ENCODE assay signal across 25 cellular contexts in the genomic region with DNA sequence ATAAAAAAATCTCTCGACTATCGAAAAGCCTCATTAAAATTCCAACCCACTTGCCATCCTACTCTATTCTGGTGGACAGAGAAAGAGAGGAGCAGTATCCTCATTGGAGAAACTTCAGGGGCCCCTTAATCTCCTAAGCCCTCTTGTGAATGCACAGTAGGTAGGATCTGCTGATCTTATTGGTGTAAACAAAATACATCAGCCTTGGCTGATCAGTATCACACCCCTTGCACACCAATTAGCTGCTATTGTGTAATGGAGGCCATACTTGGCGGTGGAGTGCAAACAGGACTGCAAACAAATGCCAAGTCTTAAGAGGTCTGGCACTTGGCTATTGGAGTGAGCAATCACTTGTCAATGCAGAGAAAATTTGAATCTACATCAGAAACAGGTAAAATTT. TPM values are rescaled to one million over a fixed set of nuclear protein-coding genes. Genes with fewer than 3 reads are reported as not detected.
DNase-seq lines count a peak whose midpoint lies in the region; ATAC-seq and TF ChIP-seq lines count a peak whose summit lies in the region.
"Had no signal": no experiment of that assay in that cellular context is flagged by ENCODE, and none has a peak within 500 bp of the region (broad histone marks: within the 10 kb centered on the region; RNA-seq: fewer than 3 reads in every experiment).

No MANE protein-coding gene starts in this region.

- H3K27me3 Mint-ChIP-seq in nephron progenitor cell (ENCODE audit: low read depth, poor library complexity) = no peaks in the 10 kb centered on the region

- H3K27ac ChIP-seq in GM23248 (peak overlapping the region; percentile 37), SJSA1 (0 out of 2 replicates have a peak overlapping the region, but pooled peaks have one; percentile 4), left lung (no peak overlapping the region), sigmoid colon (peak overlapping the region; percentile 7 to 58 (median 53))

- no peak for TF ChIP-seq EP300 in sigmoid colon (IDR thresholded peaks at IDR 0.05)

- DNase-seq in GM23248 = peak; percentile 3
- DNase-seq in SJSA1 (ENCODE audit: low read depth in 1 of 2, low spot score in 2 of 2) = no peak
- DNase-seq in left lung = no peak
- DNase-seq in sigmoid colon = no peak
- DNase-seq in posterior vena cava (ENCODE audit: low spot score) = no peak
- DNase-seq in NCI-H2029 (lab: John Stamatoyannopoulos, UW) = no peak
- no peak for DNase-seq in nephron progenitor cell
- DNase-seq: activated CD4-positive, alpha-beta T cell treated with anti-CD3 and anti-CD28 coated beads, Interleukin-2, amount 50 U/mL, for 1 hour; activated naive CD8-positive, alpha-beta T cell treated with anti-CD3 and anti-CD28 coated beads, Interleukin-2, amount 10 ng/mL, durations not matched to agents 7 days and 5 days; CD4-positive, alpha-beta T cell; DMS 273 treated with DMSO at 0.1 percent for 48 hours; GF-D8; GOT3; heart right ventricle; immature natural killer cell; MV-4-11; NCI-H187 treated with DMSO at 0.1 percent for 48 hours; right lobe of liver; stimulated activated CD4-positive, alpha-beta T cell treated with anti-CD3 and anti-CD28 coated beads, Interleukin-1b, Interleukin-23, amount 100 ng/mL, for 48 hours; stimulated activated naive CD4-positive, alpha-beta T cell; T-helper 1 cell had no signal

- no peak overlapping the region for H3K27ac Mint-ChIP-seq in nephron progenitor cell
- H3K27ac Mint-ChIP-seq: activated naive CD8-positive, alpha-beta T cell treated with anti-CD3 and anti-CD28 coated beads, Interleukin-2, amount 10 ng/mL, durations not matched to agents 7 days and 5 days; activated T-helper 2 cell treated with anti-CD3 and anti-CD28 coated beads, Interferon-gamma antibody, Interleukin-2, Interleukin-4, amounts not matched to agents 10 μg/mL and 5 μg/mL and 100 μg/mL, durations not matched to agents 14 hours and 24 hours and 36 hours; CD4-positive, alpha-beta T cell; immature natural killer cell had no signal

- WGBS in GM23248 (ENCODE audit: low coverage in 1 of 2, low lambda C conversion rate in 2 of 2, missing lambda C conversion rate in 2 of 2), 2 experiments = 12 to 25% methylated on average over 3 of the region's 3 CpGs
- WGBS in sigmoid colon, 2 donors = 81 to 92% methylated on average over 3 of the region's 3 CpGs

- no peak overlapping the region; the same call in 1 of the 2 replicates for H2AFZ ChIP-seq in GM23248

- intact Hi-C loops in left lung (cut with DNase I) (no loop called here), sigmoid colon (cut with DNase I) (no loop called here), posterior vena cava (cut with DNase I) (no loop called here)

- H3K27me3 ChIP-seq in GM23248 (replicated peaks; ENCODE audit: insufficient read depth) (no peaks in the 10 kb centered on the region), SJSA1 (replicated peaks) (no peaks in the 10 kb centered on the region), left lung (no peaks in the 10 kb centered on the region), sigmoid colon (no peaks in the 10 kb centered on the region)
- H3K27me3 ChIP-seq: heart right ventricle, right lobe of liver had no signal

- in situ Hi-C loops in GM23248 (cut with MboI) = no loop called here

- no peak for TF ChIP-seq POLR2A in sigmoid colon (IDR thresholded peaks at IDR 0.05)

- peaks cover 33% of the 10 kb centered on the region for H3K4me1 ChIP-seq in GM23248 (ENCODE audit: insufficient read depth)
- H3K4me1 ChIP-seq in SJSA1 (replicated peaks) = peaks cover 16% of the 10 kb centered on the region
- peaks cover 0 to 8% of the 10 kb centered on the region in 2 donors for H3K4me1 ChIP-seq in left lung
- peaks cover 0 to 30% (median 24%) of the 10 kb centered on the region in 4 donors for H3K4me1 ChIP-seq in sigmoid colon
- H3K4me1 ChIP-seq: right lobe of liver had no signal

- H3K4me1 Mint-ChIP-seq in nephron progenitor cell = peaks cover 13% of the 10 kb centered on the region
- H3K4me1 Mint-ChIP-seq: activated naive CD8-positive, alpha-beta T cell treated with anti-CD3 and anti-CD28 coated beads, Interleukin-2, amount 10 ng/mL, durations not matched to agents 7 days and 5 days; immature natural killer cell had no signal

- H3K4me3 ChIP-seq in GM23248 (no peak overlapping the region), SJSA1 (no peak overlapping the region), left lung (no peak overlapping the region), sigmoid colon (no peak overlapping the region)
- H3K4me3 ChIP-seq: heart right ventricle, right lobe of liver had no signal

- no peaks in the 10 kb centered on the region for H3K36me3 Mint-ChIP-seq in nephron progenitor cell (ENCODE audit: low read depth)
- H3K36me3 Mint-ChIP-seq: activated naive CD8-positive, alpha-beta T cell treated with anti-CD3 and anti-CD28 coated beads, Interleukin-2, amount 10 ng/mL, durations not matched to agents 7 days and 5 days; immature natural killer cell had no signal

- H3K9me3 ChIP-seq in GM23248 (ENCODE audit: low read depth) = no peaks in the 10 kb centered on the region
- no peaks in the 10 kb centered on the region for H3K9me3 ChIP-seq in SJSA1 (replicated peaks)
- H3K9me3 ChIP-seq in left lung = no peaks in the 10 kb centered on the region
- no peaks in the 10 kb centered on the region for H3K9me3 ChIP-seq in sigmoid colon
- H3K9me3 ChIP-seq: heart right ventricle, right lobe of liver had no signal

- ATAC-seq in left lung (peak; percentile 72), HG02852 (IDR thresholded peaks at IDR 0.05; ENCODE audit: unreplicated experiment) (no peak)
- ATAC-seq: Right ventricle myocardium inferior had no signal

- H3K4me3 Mint-ChIP-seq in nephron progenitor cell = no peak overlapping the region
- H3K4me3 Mint-ChIP-seq: activated naive CD8-positive, alpha-beta T cell treated with anti-CD3 and anti-CD28 coated beads, Interleukin-2, amount 10 ng/mL, durations not matched to agents 7 days and 5 days; CD4-positive, alpha-beta T cell; immature natural killer cell had no signal

- peaks cover 5% of the 10 kb centered on the region; the same call in 1 of the 2 replicates for H3K9me2 ChIP-seq in GM23248 (ENCODE audit: insufficient read depth)

- no peak overlapping the region for H3K9ac ChIP-seq in GM23248

- H4K20me1 ChIP-seq in GM23248 (ENCODE audit: insufficient read depth) = no peaks in the 10 kb centered on the region

- H3F3A ChIP-seq in GM23248 (ENCODE audit: insufficient read depth) = peaks cover 31% of the 10 kb centered on the region

- no peaks in the 10 kb centered on the region for H3K9me3 Mint-ChIP-seq in nephron progenitor cell
- H3K9me3 Mint-ChIP-seq: activated T-helper 2 cell treated with anti-CD3 and anti-CD28 coated beads, Interferon-gamma antibody, Interleukin-2, Interleukin-4, amounts not matched to agents 10 μg/mL and 5 μg/mL and 100 μg/mL, durations not matched to agents 14 hours and 24 hours and 36 hours; CD4-positive, alpha-beta T cell had no signal

- H3K79me2 ChIP-seq in GM23248 (ENCODE audit: insufficient read depth) = no peaks in the 10 kb centered on the region

- no peak for TF ChIP-seq CTCF in left lung (IDR thresholded peaks at IDR 0.05)
- no peak for TF ChIP-seq CTCF in sigmoid colon (IDR thresholded peaks at IDR 0.05)
- TF ChIP-seq CTCF in nephron progenitor cell (IDR thresholded peaks at IDR 0.05) = no peak

- peak overlapping the region; percentile 43 for H3K4me2 ChIP-seq in GM23248 (ENCODE audit: unreplicated experiment)

- H3K36me3 ChIP-seq in GM23248 (ENCODE audit: low read depth) (no peaks in the 10 kb centered on the region), SJSA1 (no peaks in the 10 kb centered on the region; the same call in 1 of the 2 replicates), left lung (no peaks in the 10 kb centered on the region), sigmoid colon (no peaks in the 10 kb centered on the region)
- H3K36me3 ChIP-seq: right lobe of liver had no signal

RNA-seq across cellular contexts. Expression of a gene that starts 15.7 kb away (rescaled TPM):
- 1.4 and 3.8 TPM in 2 replicates for total RNA-seq in GM23248 (2014; rRNA removed; shearing (Covaris generic))
- polyA plus RNA-seq in GM23248 (2016; fragmentation: Nextera tagmentation; extraction: Ambion mirVana) (3.0 and 3.2 TPM in 2 replicates), sigmoid colon (10 to 100 TPM in 1 of 3 donors, 1 to 10 TPM in 2; 1.8 to 16.1 (median 1.8) TPM)
- 11.0 and 15.1 TPM in 2 replicates for total RNA-seq in SJSA1 (2014; rRNA removed; shearing (Covaris generic))
- total RNA-seq in left lung (10 to 100 TPM in 1 of 2 donors, 1 to 10 TPM in 1; 9.1 to 10.2 TPM), sigmoid colon (10 to 100 TPM in 2 of 4 donors, 1 to 10 TPM in 2; 5.5 to 18.9 (median 8.9) TPM), posterior vena cava (10 to 100 TPM; 17.3 to 24.2 TPM)
- total RNA-seq: activated T-helper 2 cell treated with anti-CD3 and anti-CD28 coated beads, Interferon-gamma antibody, Interleukin-2, Interleukin-4, amounts not matched to agents 10 μg/mL and 5 μg/mL and 100 μg/mL, durations not matched to agents 14 hours and 24 hours and 36 hours; CD4-positive, alpha-beta T cell; NCI-H460 had no signal
- polyA plus RNA-seq: immature natural killer cell had no signal

Comparison
In these comparisons a context has a peak if more than half of its experiments do, and no peak if none do; other contexts are left out.
1. H3K27ac ChIP-seq: peak in GM23248 (single experiment), SJSA1 (single experiment) and sigmoid colon (4 of 4); none in left lung (0 of 2).